23 cellular contexts compared by ENCODE assay signal in the genomic region with DNA sequence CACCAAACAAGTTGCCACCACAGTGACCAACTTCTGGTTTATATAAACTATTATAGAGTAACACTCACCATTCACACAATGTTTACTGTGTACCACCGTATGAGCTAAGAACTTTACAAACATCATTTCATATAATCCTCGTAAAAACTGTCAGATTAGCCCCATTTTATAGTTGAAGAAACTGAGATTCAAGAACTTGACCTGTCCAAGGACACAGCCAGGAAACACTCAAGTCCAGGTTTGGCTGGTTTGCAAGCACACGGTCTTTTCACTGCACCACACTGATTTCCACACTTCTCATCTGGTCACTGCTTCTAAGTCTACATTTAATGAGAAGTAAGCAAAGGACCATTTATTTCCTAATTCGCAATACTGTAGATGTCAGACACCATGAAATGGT. TPM values are rescaled to one million over a fixed set of nuclear protein-coding genes. Genes with fewer than 3 reads are reported as not detected.
DNase-seq lines count a peak whose midpoint lies in the region; ATAC-seq, FAIRE-seq and TF ChIP-seq lines count a peak whose summit lies in the region.
"Had no signal": no experiment of that assay in that cellular context is flagged by ENCODE, and none has a peak within 500 bp of the region (broad histone marks: within the 10 kb centered on the region; RNA-seq: fewer than 3 reads in every experiment).

No MANE protein-coding gene starts in this region.

- FAIRE-seq in K562 (lab: Jason Lieb, UNC): no peak
- FAIRE-seq: GM12892, GM18507 had no signal

- ATAC-seq in IMR-90 (ENCODE audit: low read depth): no peak
- no peak for ATAC-seq in K562
- no peak for ATAC-seq in GM18909 (IDR thresholded peaks at IDR 0.05; ENCODE audit: poor library complexity, unreplicated experiment)
- ATAC-seq in foreskin keratinocyte: no peak

- H3K79me2 ChIP-seq in K562 (ENCODE audit: control insufficient read depth, insufficient read depth, low read length) (peaks cover 88% of the 10 kb centered on the region), mesendoderm (ENCODE audit: control insufficient read depth, insufficient read depth, low read length) (peaks cover 61% of the 10 kb centered on the region)

- TF ChIP-seq EP300 in K562 (IDR thresholded peaks at IDR 0.05; ENCODE audit: low read length): no peak

- H3K4me2 ChIP-seq in BLaER1 (peak overlapping the region; percentile 5; the same call in 1 of the 2 replicates), IMR-90 (ENCODE audit: low read depth, low read length) (no peak overlapping the region), K562 (ENCODE audit: insufficient read depth, low read length) (peak overlapping the region; percentile 47; the same call in 1 of the 2 replicates), mesendoderm (ENCODE audit: low read length) (peak overlapping the region; percentile 8)

- DNase-seq in IMR-90 (no peak), K562 (ENCODE audit: extremely low read depth in 1 of 4, low spot score in 3 of 4) (no peak), mesendoderm (no peak), NCI-H2227 treated with DMSO at 0.1 percent for 48 hours (lab: John Stamatoyannopoulos, UW) (no peak), foreskin keratinocyte (no peak), SKM-1 treated with dmso at 0.1 percent for 144 hours (lab: John Stamatoyannopoulos, UW; ENCODE audit: unreplicated experiment) (no peak)
- DNase-seq: 8988T; Caco-2; CD4-positive, CD25-positive, alpha-beta regulatory T cell; DMS153; H7; Karpas-422; MM.1S; NCI-H1105; NCI-H2081; NCI-H510A; NCI-H748 treated with DMSO at 0.1 percent for 48 hours; NK-92 treated with Interleukin-12 subunit alpha and Interleukin-12 subunit beta, amount 100 ng/mL, for 24 hours; Right ventricle myocardium superior had no signal

- WGBS in IMR-90 (ENCODE audit: extremely low coverage in 2 of 2, insufficient read length in 1 of 2), 2 experiments: no CpG with 5 or more reads among the region's 4 CpGs
- 27% methylated on average over 4 of the region's 4 CpGs for WGBS in K562 (ENCODE audit: insufficient coverage, low coverage, missing lambda C conversion rate)
- no CpG with 5 or more reads among the region's 4 CpGs for WGBS in mesendoderm (ENCODE audit: extremely low coverage, insufficient coverage, low lambda C conversion rate)

- no peak overlapping the region for H2AK9ac ChIP-seq in IMR-90 (replicated peaks; ENCODE audit: low read depth, low read length, poor library complexity)

- H3K79me1 ChIP-seq in IMR-90 (ENCODE audit: low read depth in 1 of 2, low read length in 2 of 2) (peaks cover 24 to 69% of the 10 kb centered on the region in 2 experiments), mesendoderm (ENCODE audit: low read length) (peaks cover 10% of the 10 kb centered on the region)

- H3K9ac ChIP-seq in BLaER1 (no peak overlapping the region), IMR-90 (ENCODE audit: low read depth, low read length) (no peak overlapping the region), K562 (ENCODE audit: insufficient read depth in 1 of 2, low read depth in 2 of 2, low read length in 2 of 2) (no peak overlapping the region), mesendoderm (ENCODE audit: low read length) (no peak overlapping the region)

- no peak overlapping the region for H4K91ac ChIP-seq in IMR-90 (ENCODE audit: insufficient read depth, low read depth, low read length)

- no peak overlapping the region for H2BK15ac ChIP-seq in IMR-90 (ENCODE audit: low read depth, low read length)
- no peak overlapping the region for H2BK15ac ChIP-seq in mesendoderm (replicated peaks; ENCODE audit: low read depth)

- peaks cover 4% of the 10 kb centered on the region; the same call in 1 of the 2 replicates for H3K9me1 ChIP-seq in IMR-90 (ENCODE audit: insufficient read depth, low read length)
- H3K9me1 ChIP-seq in K562 (ENCODE audit: control insufficient read depth, insufficient read depth, low read length): no peaks in the 10 kb centered on the region

- no peak overlapping the region for H3K56ac ChIP-seq in IMR-90 (ENCODE audit: extremely low read depth, insufficient read depth, low read length)
- H3K56ac ChIP-seq in mesendoderm (ENCODE audit: low read length): no peak overlapping the region

- in situ Hi-C loops in IMR-90 (cut with MboI; ENCODE audit: low sequenced_read_pairs): no loop called here
- in situ Hi-C loops in K562 (cut with MboI): no loop called here

- no peak overlapping the region for H2AFZ ChIP-seq in IMR-90 (replicated peaks; ENCODE audit: low read length, poor library complexity)
- H2AFZ ChIP-seq in K562 (ENCODE audit: low read depth, low read length): no peak overlapping the region

- H4K5ac ChIP-seq in IMR-90 (ENCODE audit: low read depth, low read length): no peak overlapping the region
- H4K5ac ChIP-seq in mesendoderm (ENCODE audit: low read length): no peak overlapping the region

- H3K14ac ChIP-seq in IMR-90 (replicated peaks; ENCODE audit: low read depth, low read length): no peak overlapping the region; the same call in 1 of the 2 replicates

- no peak for TF ChIP-seq CTCF in IMR-90 (conservative IDR thresholded peaks at IDR 0.05; ENCODE audit: low read depth, low read length)
- TF ChIP-seq CTCF in K562 (IDR thresholded peaks at IDR 0.05 in 2 of 3, conservative IDR thresholded peaks at IDR 0.05 in 1 of 3; ENCODE audit: insufficient read depth in 2 of 3, low read depth in 1 of 3, low read length in 3 of 3): no peak
- TF ChIP-seq CTCF in foreskin keratinocyte (conservative IDR thresholded peaks at IDR 0.05): no peak

- intact Hi-C loops in IMR-90 (cut with micrococcal nuclease): loop anchor here (5.0 kb wide), 1 partner anchor 72 kb away; no protein-coding TSS in a partner anchor
- intact Hi-C loops in K562 (cut with micrococcal nuclease): loop anchor here (5.0 kb wide), 1 partner anchor 97 kb away; no protein-coding TSS in a partner anchor

- H3K36me3 ChIP-seq in BLaER1: peaks cover 58% of the 10 kb centered on the region
- peaks cover 2% of the 10 kb centered on the region for H3K36me3 ChIP-seq in IMR-90 (ENCODE audit: control insufficient read depth, insufficient read depth, low read length)
- peaks cover 32% of the 10 kb centered on the region; the same call in 1 of the 3 replicates for H3K36me3 ChIP-seq in K562 (ENCODE audit: control insufficient read depth, insufficient read depth, low read length)
- no peaks in the 10 kb centered on the region for H3K36me3 ChIP-seq in mesendoderm (ENCODE audit: control insufficient read depth, insufficient read depth, low read length)

- H3K9me3 ChIP-seq in BLaER1 (peaks cover 64% of the 10 kb centered on the region), IMR-90 (ENCODE audit: control insufficient read depth, insufficient read depth, low read length) (peaks cover 5% of the 10 kb centered on the region), K562 (replicated peaks; ENCODE audit: control insufficient read depth, insufficient read depth, low read depth, low read length) (no peaks in the 10 kb centered on the region)
- H3K9me3 ChIP-seq: Caco-2 had no signal

- no peak overlapping the region for H4K8ac ChIP-seq in IMR-90 (ENCODE audit: low read depth in 2 of 2, low read length in 2 of 2)
- no peak overlapping the region for H4K8ac ChIP-seq in mesendoderm (ENCODE audit: low read depth, low read length)

- H2BK20ac ChIP-seq in IMR-90 (ENCODE audit: low read depth, low read length): no peak overlapping the region

- no peak overlapping the region for H2BK120ac ChIP-seq in IMR-90 (ENCODE audit: low read depth, low read length)
- no peak overlapping the region for H2BK120ac ChIP-seq in mesendoderm (ENCODE audit: low read depth, low read length)

- H3K4ac ChIP-seq in IMR-90 (ENCODE audit: low read depth, low read length): no peak overlapping the region; the same call in 1 of the 2 replicates
- no peak overlapping the region for H3K4ac ChIP-seq in mesendoderm (ENCODE audit: low read depth, low read length)

- H3K27ac ChIP-seq in BLaER1: no peak overlapping the region
- H3K27ac ChIP-seq in IMR-90 (ENCODE audit: insufficient read depth, low read length): no peak overlapping the region
- H3K27ac ChIP-seq in K562 (ENCODE audit: extremely low read depth, low read depth, low read length): no peak overlapping the region
- no peak overlapping the region for H3K27ac ChIP-seq in mesendoderm (ENCODE audit: low read depth, low read length)
- no peak overlapping the region for H3K27ac ChIP-seq in foreskin keratinocyte

- H3K23ac ChIP-seq in IMR-90 (ENCODE audit: low read depth, low read length): peak overlapping the region; percentile 72; the same call in 1 of the 2 replicates
- no peak overlapping the region for H3K23ac ChIP-seq in mesendoderm (ENCODE audit: low read length)

- H2BK5ac ChIP-seq in IMR-90 (ENCODE audit: low read depth, low read length, poor library complexity, severe bottlenecking) (no peak overlapping the region), mesendoderm (ENCODE audit: low read length) (no peak overlapping the region)

- BruUV-seq in IMR-90 (replicated peaks; lab: Mats Ljungman, UMichigan) (no TSS peak), K562 (replicated peaks; lab: Mats Ljungman, UMichigan) (no TSS peak)

- H3K27me3 ChIP-seq in BLaER1 (no peaks in the 10 kb centered on the region), IMR-90 (ENCODE audit: control insufficient read depth, insufficient read depth, low read length) (no peaks in the 10 kb centered on the region), K562 (ENCODE audit: control insufficient read depth in 2 of 2, insufficient read depth in 2 of 2, low read length in 2 of 2) (no peaks in the 10 kb centered on the region), mesendoderm (ENCODE audit: insufficient read depth, low read length, poor library complexity) (no peaks in the 10 kb centered on the region), foreskin keratinocyte (no peaks in the 10 kb centered on the region)

- H2AK5ac ChIP-seq in IMR-90 (ENCODE audit: low read depth, low read length): no peak overlapping the region
- H2AK5ac ChIP-seq in mesendoderm (ENCODE audit: low read length): no peak overlapping the region

- TF ChIP-seq POLR2A in IMR-90 (IDR thresholded peaks at IDR 0.05; ENCODE audit: low read depth, low read length) (no peak), K562 (conservative IDR thresholded peaks at IDR 0.05) (no peak)

- H3K4me1 ChIP-seq in BLaER1: peaks cover 21% of the 10 kb centered on the region
- H3K4me1 ChIP-seq in IMR-90 (ENCODE audit: control insufficient read depth, insufficient read depth, low read length): peaks cover 5% of the 10 kb centered on the region
- H3K4me1 ChIP-seq in K562 (replicated peaks in 1 of 2; ENCODE audit: control insufficient read depth in 2 of 2, insufficient read depth in 2 of 2, low read length in 2 of 2): peaks cover 10 to 12% of the 10 kb centered on the region in 2 experiments; a peak in 4 of 5 replicates
- H3K4me1 ChIP-seq in mesendoderm (ENCODE audit: control insufficient read depth, low read depth, low read length): peaks cover 8% of the 10 kb centered on the region
- H3K4me1 ChIP-seq in foreskin keratinocyte: no peaks in the 10 kb centered on the region

- POLR2A ChIA-PET in IMR-90 (lab: Charles Lee; ENCODE audit: unreplicated experiment) (interaction anchor here (1.2 kb wide), 1 partner anchor 116 kb away, joined by 4 read pairs; the partner anchor contains the start of gene SMTN), K562 (lab: Yijun Ruan, JAX) (interaction anchor here (0.6 to 1.0 kb wide), 3 partner anchors 154 to 709 kb away, joined by 3 to 4 read pairs (median 3); no protein-coding TSS in a partner anchor)

- H4K20me1 ChIP-seq in BLaER1 (peaks cover 22% of the 10 kb centered on the region), IMR-90 (ENCODE audit: insufficient read depth, low read length) (peaks cover 12% of the 10 kb centered on the region), K562 (replicated peaks; ENCODE audit: control insufficient read depth, insufficient read depth, low read length) (peaks cover 12% of the 10 kb centered on the region; the same call in 1 of the 2 replicates)

- H3K4me3 ChIP-seq in BLaER1 (no peak overlapping the region), IMR-90 (ENCODE audit: insufficient read depth, low read depth, low read length) (no peak overlapping the region), K562 (no peak overlapping the region), mesendoderm (ENCODE audit: low read length) (no peak overlapping the region)

- dilution Hi-C loops in IMR-90 (cut with HindIII; ENCODE audit: low sequenced_read_pairs, unreplicated experiment): no loop called here

- H3K18ac ChIP-seq in IMR-90 (ENCODE audit: low read depth, low read length) (no peak overlapping the region), mesendoderm (ENCODE audit: low read length) (no peak overlapping the region)

- TF ChIP-seq RAD21 in IMR-90 (IDR thresholded peaks at IDR 0.05; ENCODE audit: low read length) (no peak), K562 (CRISPR knock-in tag; conservative IDR thresholded peaks at IDR 0.05 in 1 of 2, IDR thresholded peaks at IDR 0.05 in 1 of 2) (no peak)

- CTCF ChIA-PET in IMR-90 (lab: Yijun Ruan, JAX) (no interaction called here), K562 (lab: Yijun Ruan, JAX; ENCODE audit: low intra/inter-chr PET ratio) (no interaction called here)

RNA-seq across cellular contexts. Expression of gene MORC2, which starts 3.7 kb away (rescaled TPM):
- total RNA-seq in IMR-90 (2012; rRNA removed) (20.6 and 24.7 TPM in 2 replicates), K562 (2014; rRNA removed) (17.8 and 20.0 TPM in 2 replicates), K562 (2014; rRNA removed; fragmentation: Illumina TruSeq; extraction: Trizol) (16.3 and 16.6 TPM in 2 replicates), K562 (2015; rRNA removed; fragmentation: Illumina TruSeq; extraction: Trizol) (15.8 and 16.7 TPM in 2 replicates), K562 (2021) (34.7 and 35.5 TPM in 2 replicates), foreskin keratinocyte (23.8 and 24.5 TPM in 2 replicates)
- polyA plus RNA-seq in IMR-90 (2012; rRNA removed) (12.8 and 15.8 TPM in 2 replicates), K562 (2011; rRNA removed) (12.6 and 19.4 TPM in 2 replicates), K562 (2014; fragmentation: Illumina TruSeq; extraction: Trizol) (30.8 and 32.0 TPM in 2 replicates), K562 (2014; fragmentation: Nextera tagmentation; extraction: Ambion mirVana) (1 to 10 TPM; 3.3 to 3.8 TPM), K562 (2014; rRNA removed) (24.0 and 25.0 TPM in 2 replicates), foreskin keratinocyte (20.1 and 22.4 TPM in 2 replicates)
- 6.6 and 7.2 TPM in 2 replicates for polyA plus RNA-seq in IMR-90 (2012; cell fraction: cytosol; rRNA removed)
- 17.9 and 32.7 TPM in 2 replicates for polyA plus RNA-seq in IMR-90 (2012; cell fraction: nucleus; rRNA removed; ENCODE audit: low replicate concordance)
- total RNA-seq in K562 (2011; cell fraction: chromatin; rRNA removed; ENCODE audit: low replicate concordance): 39.3 and 72.1 TPM in 2 replicates
- total RNA-seq in K562 (2011; cell fraction: nucleolus; rRNA removed): 17.2 and 19.9 TPM in 2 replicates
- total RNA-seq in K562 (2011; cell fraction: nucleoplasm; rRNA removed): 24.6 and 25.3 TPM in 2 replicates
- polyA plus RNA-seq in K562 (2011; cell fraction: cytosol; rRNA removed): 5.1 and 10.8 TPM in 2 replicates
- polyA plus RNA-seq in K562 (2011; cell fraction: nucleus; rRNA removed): 33.7 and 39.5 TPM in 2 replicates
- polyA plus RNA-seq in K562 (2012): 25.6 and 28.0 TPM in 2 replicates
- 23.7 and 24.2 TPM in 2 replicates for polyA minus RNA-seq in K562 (2011; rRNA and poly(A)+ RNA removed)
- 23.6 and 25.3 TPM in 2 replicates for polyA minus RNA-seq in K562 (2011; cell fraction: cytosol; rRNA and poly(A)+ RNA removed)
- 9.2 and 16.8 TPM in 2 replicates for polyA minus RNA-seq in K562 (2011; cell fraction: nucleus; rRNA and poly(A)+ RNA removed)
- polyA plus RNA-seq in mesendoderm (2013, experiment 1 of 2): 48.8 TPM
- polyA plus RNA-seq in mesendoderm (2013, experiment 2 of 2): 45.1 TPM

RNA-seq across cellular contexts. Expression of gene TUG1, which starts 4.2 kb away (rescaled TPM):
- total RNA-seq in IMR-90 (2012; rRNA removed) (63.3 and 68.8 TPM in 2 replicates), K562 (2014; rRNA removed) (33.8 and 42.2 TPM in 2 replicates), K562 (2014; rRNA removed; fragmentation: Illumina TruSeq; extraction: Trizol) (58.8 and 60.5 TPM in 2 replicates), K562 (2015; rRNA removed; fragmentation: Illumina TruSeq; extraction: Trizol) (65.0 and 71.0 TPM in 2 replicates), K562 (2021) (50.0 and 58.9 TPM in 2 replicates), foreskin keratinocyte (38.8 and 43.3 TPM in 2 replicates)
- polyA plus RNA-seq in IMR-90 (2012; rRNA removed) (52.1 and 60.6 TPM in 2 replicates), K562 (2011; rRNA removed) (113 and 132 TPM in 2 replicates), K562 (2014; fragmentation: Illumina TruSeq; extraction: Trizol) (87.8 and 115 TPM in 2 replicates), K562 (2014; fragmentation: Nextera tagmentation; extraction: Ambion mirVana) (10 to 100 TPM; 24.7 to 25.0 TPM), K562 (2014; rRNA removed) (59.9 and 61.8 TPM in 2 replicates), foreskin keratinocyte (11.3 and 12.7 TPM in 2 replicates)
- polyA plus RNA-seq in IMR-90 (2012; cell fraction: cytosol; rRNA removed): 10.4 and 13.8 TPM in 2 replicates
- polyA plus RNA-seq in IMR-90 (2012; cell fraction: nucleus; rRNA removed; ENCODE audit: low replicate concordance): 32.1 and 280 TPM in 2 replicates
- total RNA-seq in K562 (2011; cell fraction: chromatin; rRNA removed; ENCODE audit: low replicate concordance): 56.1 and 169 TPM in 2 replicates
- 35.4 and 47.6 TPM in 2 replicates for total RNA-seq in K562 (2011; cell fraction: nucleolus; rRNA removed)
- total RNA-seq in K562 (2011; cell fraction: nucleoplasm; rRNA removed): 93.7 and 150 TPM in 2 replicates
- polyA plus RNA-seq in K562 (2011; cell fraction: cytosol; rRNA removed): 47.4 and 79.6 TPM in 2 replicates
- 235 and 275 TPM in 2 replicates for polyA plus RNA-seq in K562 (2011; cell fraction: nucleus; rRNA removed)
- polyA plus RNA-seq in K562 (2012): 44.0 and 61.6 TPM in 2 replicates
- polyA minus RNA-seq in K562 (2011; rRNA and poly(A)+ RNA removed): 94.1 and 99.7 TPM in 2 replicates
- 29.5 and 35.7 TPM in 2 replicates for polyA minus RNA-seq in K562 (2011; cell fraction: cytosol; rRNA and poly(A)+ RNA removed)
- 57.4 and 104 TPM in 2 replicates for polyA minus RNA-seq in K562 (2011; cell fraction: nucleus; rRNA and poly(A)+ RNA removed)
- 93.2 TPM for polyA plus RNA-seq in mesendoderm (2013, experiment 1 of 2)
- 92.9 TPM for polyA plus RNA-seq in mesendoderm (2013, experiment 2 of 2)
